ENCODE assay signal across 17 cellular contexts in genomic region chr14:96384740-96385139, GRCh38. TPM values are rescaled to one million over a fixed set of nuclear protein-coding genes. Genes with fewer than 3 reads are reported as not detected.
DNase-seq lines count a peak whose midpoint lies in the region; ATAC-seq, FAIRE-seq and TF ChIP-seq lines count a peak whose summit lies in the region.
"Had no signal": no experiment of that assay in that cellular context is flagged by ENCODE, and none has a peak within 500 bp of the region (broad histone marks: within the 10 kb centered on the region; RNA-seq: fewer than 3 reads in every experiment).

No MANE protein-coding gene starts in this region.

- H3K9me3 ChIP-seq in HEK293 (ENCODE audit: control insufficient read depth, insufficient read depth, low read depth, low read length) (no peaks in the 10 kb centered on the region), small intestine (ENCODE audit: control insufficient read depth, low read depth) (no peaks in the 10 kb centered on the region)
- H3K9me3 ChIP-seq: BE2C, HAP-1 had no signal

- H3K36me3 ChIP-seq in HEK293 (ENCODE audit: control insufficient read depth in 2 of 2, insufficient read depth in 1 of 2, low read length in 2 of 2): peaks cover 14 to 33% of the 10 kb centered on the region in 2 experiments
- peaks cover 0 to 7% of the 10 kb centered on the region in 2 donors for H3K36me3 ChIP-seq in small intestine (ENCODE audit: control insufficient read depth in 2 of 2, insufficient read depth in 2 of 2, low read length in 2 of 2)

- H3K4me1 ChIP-seq in HEK293 (ENCODE audit: control insufficient read depth, insufficient read depth, low read length): no peaks in the 10 kb centered on the region
- H3K4me1 ChIP-seq in small intestine (ENCODE audit: control insufficient read depth in 2 of 2, insufficient read depth in 1 of 2, low read depth in 1 of 2, low read length in 1 of 2): no peaks in the 10 kb centered on the region
- H3K4me1 ChIP-seq: BE2C, HAP-1 had no signal

- TF ChIP-seq CTCF in HEK293 (tag by site-specific recombination; IDR thresholded peaks at IDR 0.05) (no peak), WTC11 (IDR thresholded peaks at IDR 0.05) (no peak)

- no peaks in the 10 kb centered on the region for H3K27me3 ChIP-seq in small intestine (ENCODE audit: control insufficient read depth in 2 of 2, insufficient read depth in 2 of 2, low read length in 2 of 2)
- H3K27me3 ChIP-seq: BE2C had no signal

- H3K4me3 ChIP-seq in HEK293 (ENCODE audit: low read depth, low read length) (no peak overlapping the region), small intestine (ENCODE audit: low read depth in 1 of 2, low read length in 2 of 2) (no peak overlapping the region)
- H3K4me3 ChIP-seq: HAP-1 had no signal

- no peaks in the 10 kb centered on the region for H3K9me3 Mint-ChIP-seq in WTC11
- H3K9me3 Mint-ChIP-seq: CD4-positive, CD25-positive, alpha-beta regulatory T cell; CD8-positive, alpha-beta memory T cell had no signal

- no peak overlapping the region for H3K27ac Mint-ChIP-seq in WTC11
- H3K27ac Mint-ChIP-seq: CD4-positive, CD25-positive, alpha-beta regulatory T cell; CD8-positive, alpha-beta memory T cell had no signal

- ATAC-seq in WTC11 (no peak), GM18861 (IDR thresholded peaks at IDR 0.05; ENCODE audit: unreplicated experiment) (no peak)

- H3K4me1 Mint-ChIP-seq in WTC11: no peaks in the 10 kb centered on the region

- H3K27me3 Mint-ChIP-seq in WTC11 (ENCODE audit: low read depth): peaks cover 5% of the 10 kb centered on the region
- H3K27me3 Mint-ChIP-seq: CD4-positive, CD25-positive, alpha-beta regulatory T cell; CD8-positive, alpha-beta memory T cell had no signal

- POLR2A ChIA-PET in HEK293 (lab: Yijun Ruan, JAX): no interaction called here
- POLR2A ChIA-PET in WTC11 (lab: Charles Lee): no interaction called here

- no peak overlapping the region for H3K4me3 Mint-ChIP-seq in WTC11
- H3K4me3 Mint-ChIP-seq: CD4-positive, CD25-positive, alpha-beta regulatory T cell; CD8-positive, alpha-beta memory T cell had no signal

- peaks cover 10% of the 10 kb centered on the region for H3K36me3 Mint-ChIP-seq in WTC11

- 90 to 100% (median 96%) methylated on average over 1 of the region's 1 CpG for WGBS in small intestine, 3 donors

- DNase-seq in WTC11 (ENCODE audit: low spot score): no peak
- DNase-seq in frontal cortex (ENCODE audit: low spot score in 2 of 2): no peak
- DNase-seq in small intestine: no peak
- DNase-seq in COLO668 (lab: John Stamatoyannopoulos, UW; ENCODE audit: unreplicated experiment): no peak
- DNase-seq in stimulated activated CD4-positive, alpha-beta T cell treated with anti-CD3 and anti-CD28 coated beads, Interleukin-4, amount 100 ng/mL, for 4 hours: no peak
- DNase-seq: BE2C; C1 segment of cervical spinal cord; CD4-positive, CD25-positive, alpha-beta regulatory T cell; CD8-positive, alpha-beta memory T cell; DMS153; DMS79; GF-D8 had no signal

- no peak overlapping the region for H3K27ac ChIP-seq in HEK293 (ENCODE audit: extremely low read depth, low read depth, low read length)
- H3K27ac ChIP-seq in small intestine (ENCODE audit: low read depth in 1 of 2, low read length in 1 of 2): no peak overlapping the region

- CTCF ChIA-PET in HEK293 (lab: Yijun Ruan, JAX) (no interaction called here), WTC11 (lab: Charles Lee) (no interaction called here)

- peak; percentile 97 for FAIRE-seq in frontal cortex (lab: Jason Lieb, UNC)
- peak; percentile 89 for FAIRE-seq in small intestine (lab: Jason Lieb, UNC)
- FAIRE-seq: H1 had no signal

TF ChIP-seq in HEK293, 187 proteins besides CTCF, POLR2A, EP300 and RAD21:
- no peak for TF ChIP-seq ZNF623 (tag by site-specific recombination; IDR thresholded peaks at IDR 0.05)
- no peak for TF ChIP-seq ZNF18 (tag by site-specific recombination; IDR thresholded peaks at IDR 0.05)
- no peak for TF ChIP-seq ZNF350 (tag by site-specific recombination; IDR thresholded peaks at IDR 0.05)
- TF ChIP-seq BCL11B (tag by site-specific recombination; IDR thresholded peaks at IDR 0.05; ENCODE audit: low read depth): peak; percentile 29; the same call in 1 of the 2 replicates

TF ChIP-seq in WTC11, 78 proteins besides CTCF, POLR2A, EP300 and RAD21:
- TF ChIP-seq ZBTB21 (CRISPR knock-in tag; IDR thresholded peaks at IDR 0.05; ENCODE audit: borderline replicate concordance) (no peak), ZSCAN18 (CRISPR knock-in tag; IDR thresholded peaks at IDR 0.05) (no peak), HMGA2 (CRISPR knock-in tag; IDR thresholded peaks at IDR 0.05) (peak; percentile 78), MAX (CRISPR knock-in tag; IDR thresholded peaks at IDR 0.05) (no peak)

RNA-seq across cellular contexts. Expression of gene AK7, which starts 7.2 kb away (rescaled TPM):
- total RNA-seq in WTC11 (2021): 6.4 to 8.4 TPM (median 6.6 TPM) in 3 replicates
- total RNA-seq in frontal cortex: 1.2 TPM
- polyA plus RNA-seq in small intestine: 1 to 10 TPM; 1.6 to 3.0 (median 1.8) TPM
- total RNA-seq: CD4-positive, CD25-positive, alpha-beta regulatory T cell; HT-29 had no signal
- polyA plus RNA-seq: CD8-positive, alpha-beta memory T cell had no signal

RNA-seq across cellular contexts. Expression of gene GSKIP, which starts 21.4 kb away (rescaled TPM):
- total RNA-seq in WTC11 (2021) (41.4 to 43.9 TPM (median 43.0 TPM) in 3 replicates), frontal cortex (39.1 TPM)
- 100 to 1,000 TPM in 2 of 3 donors, 10 to 100 TPM in 1; 76.2 to 215 (median 128) TPM for polyA plus RNA-seq in small intestine

RNA-seq across cellular contexts. Expression of gene ATG2B, which starts 21.6 kb away (rescaled TPM):
- total RNA-seq in WTC11 (2021) (10.0 to 10.3 TPM (median 10.3 TPM) in 3 replicates), frontal cortex (36.3 TPM)
- polyA plus RNA-seq in small intestine: 1 to 10 TPM; 3.8 to 5.4 (median 4.4) TPM
